Comparison of ENCODE assay signal across 1 cellular context in the genomic region with DNA sequence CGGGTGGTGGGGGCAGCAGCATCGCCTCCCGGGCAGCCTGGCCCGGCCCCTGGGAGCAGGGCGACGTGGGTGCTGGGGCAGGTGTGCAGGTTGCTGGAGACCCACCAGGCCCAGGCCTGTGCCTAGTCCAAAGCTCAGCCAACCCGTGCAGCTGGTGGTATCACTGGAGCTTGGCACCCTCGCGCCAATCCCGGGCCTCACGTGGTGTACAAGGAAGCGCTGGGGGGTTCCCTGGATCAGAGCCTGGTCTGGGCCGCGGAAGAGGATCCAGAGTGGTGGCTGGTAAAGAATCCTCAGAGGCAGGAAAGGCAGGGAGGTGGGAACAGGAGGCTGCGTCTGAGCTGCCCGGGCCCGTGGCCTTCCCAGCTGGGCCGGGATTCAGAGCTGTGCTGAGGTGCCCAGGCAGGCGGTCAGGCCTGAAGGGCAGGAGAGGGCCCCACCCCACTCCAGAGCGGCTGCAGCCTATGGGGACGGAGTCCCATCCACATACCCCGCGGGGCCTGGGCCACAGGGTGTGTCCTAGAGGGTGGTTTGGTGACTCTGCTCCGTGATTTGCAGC.
TF ChIP-seq lines count a peak whose summit lies in the region.

No MANE protein-coding gene starts in this region.

TF ChIP-seq in IMR-90, 13 proteins besides CTCF, POLR2A, EP300 and RAD21 (continued from another document):
- TF ChIP-seq, protein P1, sequence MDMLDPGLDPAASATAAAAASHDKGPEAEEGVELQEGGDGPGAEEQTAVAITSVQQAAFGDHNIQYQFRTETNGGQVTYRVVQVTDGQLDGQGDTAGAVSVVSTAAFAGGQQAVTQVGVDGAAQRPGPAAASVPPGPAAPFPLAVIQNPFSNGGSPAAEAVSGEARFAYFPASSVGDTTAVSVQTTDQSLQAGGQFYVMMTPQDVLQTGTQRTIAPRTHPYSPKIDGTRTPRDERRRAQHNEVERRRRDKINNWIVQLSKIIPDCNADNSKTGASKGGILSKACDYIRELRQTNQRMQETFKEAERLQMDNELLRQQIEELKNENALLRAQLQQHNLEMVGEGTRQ (IDR thresholded peaks at IDR 0.05; ENCODE audit: low read depth, low read length), result no peak
- no peak for TF ChIP-seq BHLHE40 (IDR thresholded peaks at IDR 0.05; ENCODE audit: low read depth, low read length)
- TF ChIP-seq MAFK (IDR thresholded peaks at IDR 0.05; ENCODE audit: low read depth, low read length), result no peak
- TF ChIP-seq RCOR1 (IDR thresholded peaks at IDR 0.05; ENCODE audit: insufficient replicate concordance, low read length), result no peak
- no peak for TF ChIP-seq CEBPB (IDR thresholded peaks at IDR 0.05; ENCODE audit: low read depth, low read length)
- TF ChIP-seq CHD1 (IDR thresholded peaks at IDR 0.05; ENCODE audit: low read depth, low read length), result no peak
- no peak for TF ChIP-seq MAZ (IDR thresholded peaks at IDR 0.05; ENCODE audit: borderline replicate concordance, low read depth, low read length)
